ENCODE assay signal across 19 cellular contexts in genomic region chr4:150746156-150746555, GRCh38.
DNase-seq lines count a peak whose midpoint lies in the region; ATAC-seq, FAIRE-seq and TF ChIP-seq lines count a peak whose summit lies in the region.
"Had no signal": no experiment of that assay in that cellular context is flagged by ENCODE, and none has a peak within 500 bp of the region (broad histone marks: within the 10 kb centered on the region; RNA-seq: fewer than 3 reads in every experiment).

No MANE protein-coding gene starts in this region.

- no peak overlapping the region for H3K4me2 ChIP-seq in K562 (ENCODE audit: insufficient read depth, low read length)
- H3K4me2 ChIP-seq: neural progenitor cell had no signal

- peak; percentile 33 for DNase-seq in A673 (ENCODE audit: low spot score)
- DNase-seq in LHCN-M2 (ENCODE audit: low read depth), result peak; percentile 29
- DNase-seq in K562 (ENCODE audit: extremely low read depth in 1 of 4, low spot score in 3 of 4), result no peak
- peak; percentile 83 for DNase-seq in iris pigment epithelial cell (ENCODE audit: low read depth)
- no peak for DNase-seq in G401 (ENCODE audit: low spot score)
- DNase-seq in hippocampal formation (lab: John Stamatoyannopoulos, UW), result no peak
- DNase-seq: activated CD4-positive, CD25-positive, alpha-beta regulatory T cell; activated CD8-positive, alpha-beta memory T cell treated with anti-CD3 and anti-CD28 coated beads for 24 hours; CD8-positive, alpha-beta T cell; DMS79 treated with DMSO at 0.1 percent for 48 hours; NCI-H2029 treated with DMSO at 0.1 percent for 48 hours; NCI-H526; SIG-M5; stimulated activated naive CD8-positive, alpha-beta T cell treated with anti-CD3 and anti-CD28 coated beads, Interleukin-15, Interleukin-2, amounts not matched to agents 100 U/mL and 50 U/mL, for 24 hours; T-helper 2 cell had no signal

- no peak overlapping the region for H3K9ac ChIP-seq in K562 (ENCODE audit: insufficient read depth in 1 of 2, low read depth in 2 of 2, low read length in 2 of 2)
- H3K9ac ChIP-seq: neural progenitor cell had no signal

- TF ChIP-seq EP300 in K562 (IDR thresholded peaks at IDR 0.05; ENCODE audit: low read length), result no peak

- in situ Hi-C loops in K562 (cut with MboI) (no loop called here), G401 (cut with HindIII; ENCODE audit: low sequenced_read_pairs) (no loop called here)

- H3K9me3 ChIP-seq in A673 (ENCODE audit: low read depth, low read length, poor library complexity, severe bottlenecking) (no peaks in the 10 kb centered on the region), K562 (replicated peaks; ENCODE audit: control insufficient read depth, insufficient read depth, low read depth, low read length) (no peaks in the 10 kb centered on the region)

- no peak for TF ChIP-seq RAD21 in K562 (CRISPR knock-in tag; conservative IDR thresholded peaks at IDR 0.05 in 1 of 2, IDR thresholded peaks at IDR 0.05 in 1 of 2)

- no peaks in the 10 kb centered on the region for H4K20me1 ChIP-seq in K562 (replicated peaks; ENCODE audit: control insufficient read depth, insufficient read depth, low read length)

- H3K9me1 ChIP-seq in K562 (ENCODE audit: control insufficient read depth, insufficient read depth, low read length), result no peaks in the 10 kb centered on the region

- H3K79me2 ChIP-seq in K562 (ENCODE audit: control insufficient read depth, insufficient read depth, low read length), result no peaks in the 10 kb centered on the region

- intact Hi-C loops in A673 (cut with micrococcal nuclease; ENCODE audit: unreplicated experiment) (no loop called here), K562 (cut with micrococcal nuclease) (no loop called here)

- 67% methylated on average over 2 of the region's 4 CpGs for WGBS in K562 (ENCODE audit: insufficient coverage, low coverage, missing lambda C conversion rate)

- CTCF ChIA-PET in A673 (lab: Charles Lee), result no interaction called here
- CTCF ChIA-PET in K562 (lab: Yijun Ruan, JAX; ENCODE audit: low intra/inter-chr PET ratio), result no interaction called here

- no peak overlapping the region for H3K4me3 ChIP-seq in A673 (ENCODE audit: low read depth, low read length, poor library complexity, severe bottlenecking)
- H3K4me3 ChIP-seq in K562, result no peak overlapping the region
- H3K4me3 ChIP-seq: neural progenitor cell, right atrium auricular region had no signal

- ATAC-seq in K562 (no peak), HG02623 (IDR thresholded peaks at IDR 0.05; ENCODE audit: unreplicated experiment) (no peak), HG03097 (IDR thresholded peaks at IDR 0.05; ENCODE audit: low FRiP score, unreplicated experiment) (no peak)
- ATAC-seq: CD8-positive, alpha-beta T cell; stimulated activated naive CD8-positive, alpha-beta T cell treated with anti-CD3 and anti-CD28 coated beads, Interleukin-15, Interleukin-2, amounts not matched to agents 100 U/mL and 50 U/mL, for 24 hours had no signal

- H3K4me1 ChIP-seq in A673 (ENCODE audit: insufficient read depth, low read length, poor library complexity, severe bottlenecking) (peaks cover 9% of the 10 kb centered on the region), K562 (replicated peaks in 1 of 2; ENCODE audit: control insufficient read depth in 2 of 2, insufficient read depth in 2 of 2, low read length in 2 of 2) (no peaks in the 10 kb centered on the region)
- H3K4me1 ChIP-seq: right atrium auricular region had no signal

- H3K27me3 ChIP-seq in A673 (replicated peaks; ENCODE audit: insufficient read depth, low read depth, low read length, poor library complexity) (no peaks in the 10 kb centered on the region), K562 (ENCODE audit: control insufficient read depth in 2 of 2, insufficient read depth in 2 of 2, low read length in 2 of 2) (no peaks in the 10 kb centered on the region)
- H3K27me3 ChIP-seq: neural progenitor cell, right atrium auricular region had no signal

- H2AFZ ChIP-seq in K562 (ENCODE audit: low read depth, low read length), result no peak overlapping the region
- H2AFZ ChIP-seq: neural progenitor cell had no signal

- TF ChIP-seq POLR2A in K562 (conservative IDR thresholded peaks at IDR 0.05), result no peak

- POLR2A ChIA-PET in A673 (lab: Charles Lee; ENCODE audit: low non-redundant PET), result no interaction called here
- POLR2A ChIA-PET in K562 (lab: Yijun Ruan, JAX), result no interaction called here

- no peak for FAIRE-seq in K562 (lab: Jason Lieb, UNC)

- H3K27ac ChIP-seq in A673 (ENCODE audit: low read depth, low read length, poor library complexity, severe bottlenecking), result no peak overlapping the region
- no peak overlapping the region for H3K27ac ChIP-seq in K562 (ENCODE audit: extremely low read depth, low read depth, low read length)
- H3K27ac ChIP-seq: neural progenitor cell, right atrium auricular region had no signal

- no TSS peak for BruUV-seq in A673 (replicated peaks; lab: Mats Ljungman, UMichigan)
- no TSS peak for BruUV-seq in K562 (replicated peaks; lab: Mats Ljungman, UMichigan)

- TF ChIP-seq CTCF in A673 (conservative IDR thresholded peaks at IDR 0.05; ENCODE audit: low read depth, low read length), result no peak
- TF ChIP-seq CTCF in K562 (IDR thresholded peaks at IDR 0.05 in 2 of 3, conservative IDR thresholded peaks at IDR 0.05 in 1 of 3; ENCODE audit: insufficient read depth in 2 of 3, low read depth in 1 of 3, low read length in 3 of 3), result no peak

- H3K36me3 ChIP-seq in A673 (ENCODE audit: insufficient read depth, low read length, poor library complexity, severe bottlenecking) (no peaks in the 10 kb centered on the region), K562 (ENCODE audit: control insufficient read depth, insufficient read depth, low read length) (0 out of 3 replicates have a peak, but pooled peaks cover 3% of the 10 kb centered on the region)
- H3K36me3 ChIP-seq: neural progenitor cell, right atrium auricular region had no signal

TF ChIP-seq in K562, 482 proteins besides CTCF, POLR2A, EP300 and RAD21:
- TF ChIP-seq ILF3 (IDR thresholded peaks at IDR 0.05; ENCODE audit: borderline replicate concordance), result no peak
- TF ChIP-seq JUND (IDR thresholded peaks at IDR 0.05; ENCODE audit: borderline replicate concordance, low read depth, low read length), result no peak
- 0 out of 3 replicates have a peak, but pooled peaks have one; percentile 13 for TF ChIP-seq JUND (tag; IDR thresholded peaks at IDR 0.05; ENCODE audit: borderline replicate concordance, low read depth, low read length)
- TF ChIP-seq ZNF146 (CRISPR knock-in tag; IDR thresholded peaks at IDR 0.05; ENCODE audit: unreplicated experiment), result no peak
- no peak for TF ChIP-seq MLLT1 (IDR thresholded peaks at IDR 0.05)

Comparison
In these comparisons a context has a peak if more than half of its experiments do, and no peak if none do; other contexts are left out.
1. DNase-seq: peak in A673 (single experiment), LHCN-M2 (single experiment) and iris pigment epithelial cell (single experiment); none in K562 (0 of 4), G401 (single experiment) and hippocampal formation (0 of 2).